15 cellular contexts compared by ENCODE assay signal in the genomic region with DNA sequence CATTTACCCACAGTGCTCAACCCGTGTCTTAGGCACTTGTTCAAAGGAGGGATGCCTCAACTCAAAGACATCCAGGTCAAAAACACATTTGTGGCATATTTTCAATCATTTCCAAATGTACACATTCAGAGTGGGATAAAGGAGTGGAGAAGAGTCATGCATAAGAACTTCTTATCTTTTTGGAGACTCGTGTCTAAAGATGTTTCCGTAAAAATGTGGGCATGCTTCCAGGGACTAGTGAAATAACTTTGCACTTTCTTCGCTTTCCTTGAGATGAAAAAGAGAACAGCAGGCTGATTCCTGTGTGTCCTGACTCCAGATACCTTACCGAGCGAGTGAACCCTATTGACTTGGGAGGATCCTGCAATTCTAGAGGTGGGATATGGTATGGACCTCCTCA.
A peak's percentile ranks its signal among the peaks of the same experiment; 100 is the strongest.
DNase-seq lines count a peak whose midpoint lies in the region; ATAC-seq and TF ChIP-seq lines count a peak whose summit lies in the region.
"Had no signal": no experiment of that assay in that cellular context is flagged by ENCODE, and none has a peak within 500 bp of the region (broad histone marks: within the 10 kb centered on the region; RNA-seq: fewer than 3 reads in every experiment).

No MANE protein-coding gene starts in this region.

- DNase-seq in IMR-90 (peak; percentile 30), brain microvascular endothelial cell (peak; percentile 23), fibroblast of peridontal ligament (ENCODE audit: extremely low read depth) (peak; percentile 16), iris pigment epithelial cell (ENCODE audit: low read depth) (peak; percentile 78), mesendoderm (no peak), caudate nucleus (lab: John Stamatoyannopoulos, UW) (no peak)
- no peak for DNase-seq in activated T-cell treated with anti-CD3 and anti-CD28 coated beads, Interleukin-2, amount 50 U/mL, for 4 hours
- no peak for DNase-seq in activated CD8-positive, alpha-beta T cell treated with anti-CD3 and anti-CD28 coated beads for 36 hours
- DNase-seq: Caco-2; CD8-positive, alpha-beta memory T cell; DND-41; GF-D8; HCEC 1CT; HFFc6 had no signal

- H3K56ac ChIP-seq in IMR-90 (ENCODE audit: extremely low read depth, insufficient read depth, low read length) (no peak overlapping the region), mesendoderm (ENCODE audit: low read length) (no peak overlapping the region)

- no peak for TF ChIP-seq POLR2A in IMR-90 (IDR thresholded peaks at IDR 0.05; ENCODE audit: low read depth, low read length)

- H3K18ac ChIP-seq in IMR-90 (ENCODE audit: low read depth, low read length) (peak overlapping the region; percentile 90), mesendoderm (ENCODE audit: low read length) (no peak overlapping the region)

- H2BK20ac ChIP-seq in IMR-90 (ENCODE audit: low read depth, low read length) = peak overlapping the region; percentile 38

- BruUV-seq in IMR-90 (replicated peaks; lab: Mats Ljungman, UMichigan) = no TSS peak

- no peak overlapping the region for H2AFZ ChIP-seq in IMR-90 (replicated peaks; ENCODE audit: low read length, poor library complexity)

- H2BK15ac ChIP-seq in IMR-90 (ENCODE audit: low read depth, low read length) (peak overlapping the region; percentile 53; the same call in 1 of the 3 replicates), mesendoderm (replicated peaks; ENCODE audit: low read depth) (no peak overlapping the region)

- no peaks in the 10 kb centered on the region for H3K9me1 ChIP-seq in IMR-90 (ENCODE audit: insufficient read depth, low read length)

- no peak overlapping the region for H3K27ac Mint-ChIP-seq in activated CD8-positive, alpha-beta T cell treated with anti-CD3 and anti-CD28 coated beads for 36 hours
- H3K27ac Mint-ChIP-seq: CD8-positive, alpha-beta memory T cell; HFFc6 had no signal

- intact Hi-C loops in IMR-90 (cut with micrococcal nuclease) = loop anchor here (2.0 kb wide), 1 partner anchor 210 kb away; no protein-coding TSS in a partner anchor
- intact Hi-C loops in activated CD8-positive, alpha-beta T cell treated with anti-CD3 and anti-CD28 coated beads for 36 hours (cut with micrococcal nuclease) = no loop called here

- no CpG with 5 or more reads among the region's 6 CpGs for WGBS in IMR-90 (ENCODE audit: extremely low coverage in 2 of 2, insufficient read length in 1 of 2), 2 experiments
- no CpG with 5 or more reads among the region's 6 CpGs for WGBS in mesendoderm (ENCODE audit: extremely low coverage, insufficient coverage, low lambda C conversion rate)

- H3K79me1 ChIP-seq in IMR-90 (ENCODE audit: low read depth in 1 of 2, low read length in 2 of 2) (no peaks in the 10 kb centered on the region), mesendoderm (ENCODE audit: low read length) (no peaks in the 10 kb centered on the region)

- H3K36me3 ChIP-seq in IMR-90 (ENCODE audit: control insufficient read depth, insufficient read depth, low read length) = no peaks in the 10 kb centered on the region; the same call in 1 of the 2 replicates
- H3K36me3 ChIP-seq in brain microvascular endothelial cell (replicated peaks) = no peaks in the 10 kb centered on the region
- H3K36me3 ChIP-seq in mesendoderm (ENCODE audit: control insufficient read depth, insufficient read depth, low read length) = no peaks in the 10 kb centered on the region

- H4K8ac ChIP-seq in IMR-90 (ENCODE audit: low read depth in 2 of 2, low read length in 2 of 2) (peak overlapping the region in 1 of 2 experiments; percentile 48; a peak in 1 of 4 replicates), mesendoderm (ENCODE audit: low read depth, low read length) (no peak overlapping the region)

- TF ChIP-seq CTCF in IMR-90 (conservative IDR thresholded peaks at IDR 0.05; ENCODE audit: low read depth, low read length) (no peak), brain microvascular endothelial cell (IDR thresholded peaks at IDR 0.05; ENCODE audit: low read depth, low read length, missing control alignments) (no peak)
- TF ChIP-seq CTCF in activated CD8-positive, alpha-beta T cell treated with anti-CD3 and anti-CD28 coated beads for 36 hours (IDR thresholded peaks at IDR 0.05) = no peak

- H3K9ac ChIP-seq in IMR-90 (ENCODE audit: low read depth, low read length) (0 out of 2 replicates have a peak overlapping the region, but pooled peaks have one; percentile 22), mesendoderm (ENCODE audit: low read length) (no peak overlapping the region)
- H3K9ac ChIP-seq: BLaER1 had no signal

- 0 out of 2 replicates have a peak overlapping the region, but pooled peaks have one; percentile 5 for H3K14ac ChIP-seq in IMR-90 (replicated peaks; ENCODE audit: low read depth, low read length)

- H3K9me3 Mint-ChIP-seq in activated T-cell treated with anti-CD3 and anti-CD28 coated beads, Interleukin-2, amount 50 U/mL, for 4 hours = no peaks in the 10 kb centered on the region
- no peaks in the 10 kb centered on the region for H3K9me3 Mint-ChIP-seq in activated CD8-positive, alpha-beta T cell treated with anti-CD3 and anti-CD28 coated beads for 36 hours
- H3K9me3 Mint-ChIP-seq: HFFc6 had no signal

- peak overlapping the region; percentile 54; the same call in 1 of the 2 replicates for H2AK5ac ChIP-seq in IMR-90 (ENCODE audit: low read depth, low read length)
- H2AK5ac ChIP-seq in mesendoderm (ENCODE audit: low read length) = no peak overlapping the region

- peak overlapping the region; percentile 45; the same call in 1 of the 2 replicates for H3K4ac ChIP-seq in IMR-90 (ENCODE audit: low read depth, low read length)
- no peak overlapping the region for H3K4ac ChIP-seq in mesendoderm (ENCODE audit: low read depth, low read length)

- H3K4me2 ChIP-seq in IMR-90 (ENCODE audit: low read depth, low read length) (no peak overlapping the region; the same call in 1 of the 2 replicates), mesendoderm (ENCODE audit: low read length) (no peak overlapping the region)
- H3K4me2 ChIP-seq: BLaER1 had no signal

- dilution Hi-C loops in IMR-90 (cut with HindIII; ENCODE audit: low sequenced_read_pairs, unreplicated experiment) = no loop called here

- in situ Hi-C loops in IMR-90 (cut with MboI; ENCODE audit: low sequenced_read_pairs) (no loop called here), brain microvascular endothelial cell (cut with HindIII; ENCODE audit: low pct_ligation_motif_present, low sequenced_read_pairs) (no loop called here)

- no peaks in the 10 kb centered on the region for H3K4me1 Mint-ChIP-seq in activated T-cell treated with anti-CD3 and anti-CD28 coated beads, Interleukin-2, amount 50 U/mL, for 4 hours (ENCODE audit: low read depth)
- no peaks in the 10 kb centered on the region for H3K4me1 Mint-ChIP-seq in activated CD8-positive, alpha-beta T cell treated with anti-CD3 and anti-CD28 coated beads for 36 hours (ENCODE audit: low read depth)
- H3K4me1 Mint-ChIP-seq: CD8-positive, alpha-beta memory T cell had no signal

- POLR2A ChIA-PET in IMR-90 (lab: Charles Lee; ENCODE audit: unreplicated experiment) = no interaction called here
- POLR2A ChIA-PET in activated CD8-positive, alpha-beta T cell treated with anti-CD3 and anti-CD28 coated beads for 36 hours (lab: Charles Lee) = no interaction called here

- no peak for TF ChIP-seq RAD21 in IMR-90 (IDR thresholded peaks at IDR 0.05; ENCODE audit: low read length)

- H3K4me3 ChIP-seq in IMR-90 (ENCODE audit: insufficient read depth, low read depth, low read length) = no peak overlapping the region
- H3K4me3 ChIP-seq in brain microvascular endothelial cell (ENCODE audit: low read depth, low read length) = no peak overlapping the region
- H3K4me3 ChIP-seq in mesendoderm (ENCODE audit: low read length) = no peak overlapping the region
- H3K4me3 ChIP-seq: BLaER1 had no signal

- H3K27me3 ChIP-seq in IMR-90 (ENCODE audit: control insufficient read depth, insufficient read depth, low read length) (no peaks in the 10 kb centered on the region; the same call in 1 of the 2 replicates), brain microvascular endothelial cell (replicated peaks) (no peaks in the 10 kb centered on the region), mesendoderm (ENCODE audit: insufficient read depth, low read length, poor library complexity) (no peaks in the 10 kb centered on the region)
- H3K27me3 ChIP-seq: BLaER1 had no signal

- H4K5ac ChIP-seq in IMR-90 (ENCODE audit: low read depth, low read length) (peak overlapping the region; percentile 83), mesendoderm (ENCODE audit: low read length) (no peak overlapping the region)

- peak overlapping the region; percentile 46; the same call in 1 of the 2 replicates for H3K27ac ChIP-seq in IMR-90 (ENCODE audit: insufficient read depth, low read length)
- H3K27ac ChIP-seq in brain microvascular endothelial cell = no peak overlapping the region
- no peak overlapping the region for H3K27ac ChIP-seq in mesendoderm (ENCODE audit: low read depth, low read length)
- no peak overlapping the region for H3K27ac ChIP-seq in caudate nucleus (ENCODE audit: low read depth, low read length)
- H3K27ac ChIP-seq: BLaER1 had no signal

- CTCF ChIA-PET in IMR-90 (lab: Yijun Ruan, JAX) = no interaction called here
- CTCF ChIA-PET in activated CD8-positive, alpha-beta T cell treated with anti-CD3 and anti-CD28 coated beads for 36 hours (lab: Charles Lee) = no interaction called here

- H3K27me3 Mint-ChIP-seq in activated T-cell treated with anti-CD3 and anti-CD28 coated beads, Interleukin-2, amount 50 U/mL, for 4 hours (ENCODE audit: low read depth) = no peaks in the 10 kb centered on the region
- H3K27me3 Mint-ChIP-seq in activated CD8-positive, alpha-beta T cell treated with anti-CD3 and anti-CD28 coated beads for 36 hours = no peaks in the 10 kb centered on the region
- H3K27me3 Mint-ChIP-seq: CD8-positive, alpha-beta memory T cell had no signal

- H4K91ac ChIP-seq in IMR-90 (ENCODE audit: insufficient read depth, low read depth, low read length) = peak overlapping the region; percentile 44; the same call in 1 of the 2 replicates

- H2BK5ac ChIP-seq in IMR-90 (ENCODE audit: low read depth, low read length, poor library complexity, severe bottlenecking) (no peak overlapping the region), mesendoderm (ENCODE audit: low read length) (no peak overlapping the region)

- H3K4me1 ChIP-seq in IMR-90 (ENCODE audit: control insufficient read depth, insufficient read depth, low read length) (peaks cover 9% of the 10 kb centered on the region), mesendoderm (ENCODE audit: control insufficient read depth, low read depth, low read length) (no peaks in the 10 kb centered on the region)
- H3K4me1 ChIP-seq: Caco-2 had no signal

- H3K23ac ChIP-seq in IMR-90 (ENCODE audit: low read depth, low read length) = no peak overlapping the region
- no peak overlapping the region for H3K23ac ChIP-seq in mesendoderm (ENCODE audit: low read length)

- H2AK9ac ChIP-seq in IMR-90 (replicated peaks; ENCODE audit: low read depth, low read length, poor library complexity) = no peak overlapping the region

- H3K36me3 Mint-ChIP-seq in activated T-cell treated with anti-CD3 and anti-CD28 coated beads, Interleukin-2, amount 50 U/mL, for 4 hours (ENCODE audit: insufficient read depth) = no peaks in the 10 kb centered on the region
- no peaks in the 10 kb centered on the region for H3K36me3 Mint-ChIP-seq in activated CD8-positive, alpha-beta T cell treated with anti-CD3 and anti-CD28 coated beads for 36 hours (ENCODE audit: low read depth)
- H3K36me3 Mint-ChIP-seq: CD8-positive, alpha-beta memory T cell had no signal

- H4K20me1 ChIP-seq in IMR-90 (ENCODE audit: insufficient read depth, low read length) = no peaks in the 10 kb centered on the region
- H4K20me1 ChIP-seq: BLaER1 had no signal

- no peaks in the 10 kb centered on the region for H3K79me2 ChIP-seq in mesendoderm (ENCODE audit: control insufficient read depth, insufficient read depth, low read length)

- H3K9me3 ChIP-seq in IMR-90 (ENCODE audit: control insufficient read depth, insufficient read depth, low read length) = peaks cover 10% of the 10 kb centered on the region

- ATAC-seq in IMR-90 (ENCODE audit: low read depth) = peak; percentile 34
- ATAC-seq in activated T-cell treated with anti-CD3 and anti-CD28 coated beads, Interleukin-2, amount 50 U/mL, for 4 hours = no peak
- no peak for ATAC-seq in activated CD8-positive, alpha-beta T cell treated with anti-CD3 and anti-CD28 coated beads for 36 hours

- H3K4me3 Mint-ChIP-seq in activated T-cell treated with anti-CD3 and anti-CD28 coated beads, Interleukin-2, amount 50 U/mL, for 4 hours = no peak overlapping the region
- H3K4me3 Mint-ChIP-seq in activated CD8-positive, alpha-beta T cell treated with anti-CD3 and anti-CD28 coated beads for 36 hours = no peak overlapping the region
- H3K4me3 Mint-ChIP-seq: CD8-positive, alpha-beta memory T cell had no signal

- H2BK120ac ChIP-seq in IMR-90 (ENCODE audit: low read depth, low read length) (peak overlapping the region; percentile 63), mesendoderm (ENCODE audit: low read depth, low read length) (no peak overlapping the region)

Comparison
In these comparisons a context has a peak if more than half of its experiments do, and no peak if none do; other contexts are left out.
1. DNase-seq: peak in IMR-90 (single experiment), brain microvascular endothelial cell (single experiment), fibroblast of peridontal ligament (single experiment) and iris pigment epithelial cell (single experiment); none in mesendoderm (single experiment), activated T-cell treated with anti-CD3 and anti-CD28 coated beads, Interleukin-2, amount 50 U/mL, for 4 hours (single experiment), activated CD8-positive, alpha-beta T cell treated with anti-CD3 and anti-CD28 coated beads for 36 hours (single experiment) and caudate nucleus (0 of 61).